3 cellular contexts compared by ENCODE assay signal in the genomic region with DNA sequence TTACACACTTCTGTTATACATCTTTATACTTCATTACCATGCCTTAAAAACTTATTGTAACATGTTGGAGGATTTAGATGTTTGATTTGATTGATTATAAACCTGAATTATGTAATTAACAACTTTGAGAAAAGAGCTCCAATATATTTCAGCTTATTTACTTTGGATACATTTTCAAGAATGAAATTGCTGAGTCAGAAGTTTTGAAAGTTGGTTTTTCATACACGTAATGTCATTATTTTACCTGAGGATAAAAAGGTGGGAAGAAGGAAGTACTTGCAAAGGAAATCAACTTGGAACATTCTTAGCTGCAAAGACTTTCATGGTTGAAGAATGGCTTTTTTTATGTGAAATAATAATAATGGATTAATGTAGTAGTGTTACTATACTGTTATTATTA.
A peak's percentile ranks its signal among the peaks of the same experiment; 100 is the strongest.
TF ChIP-seq lines count a peak whose summit lies in the region.

No MANE protein-coding gene starts in this region.

TF ChIP-seq in A549, 52 proteins besides CTCF, POLR2A, EP300 and RAD21:
- TF ChIP-seq MAFK (IDR thresholded peaks at IDR 0.05; ENCODE audit: partially characterized antibody) (peak; percentile 92), TFCP2L1 (CRISPR knock-in tag; IDR thresholded peaks at IDR 0.05) (no peak)

TF ChIP-seq in IMR-90, 13 proteins besides CTCF, POLR2A, EP300 and RAD21:
- TF ChIP-seq RCOR1 (IDR thresholded peaks at IDR 0.05; ENCODE audit: insufficient replicate concordance, low read length): no peak
- TF ChIP-seq MAFK (IDR thresholded peaks at IDR 0.05; ENCODE audit: low read depth, low read length): peak; percentile 98

TF ChIP-seq in H1, 55 proteins besides CTCF, POLR2A, EP300 and RAD21:
- TF ChIP-seq MAFK (IDR thresholded peaks at IDR 0.05; ENCODE audit: low read depth, low read length) (peak; percentile 86), BRCA1 (IDR thresholded peaks at IDR 0.05; ENCODE audit: low read depth, low read length) (no peak), TCF12 (IDR thresholded peaks at IDR 0.05; ENCODE audit: low read depth, low read length) (no peak), JUN (IDR thresholded peaks at IDR 0.05; ENCODE audit: low read depth, low read length) (no peak), NANOG (IDR thresholded peaks at IDR 0.05; ENCODE audit: insufficient read depth, low read depth, low read length, poor library complexity, severe bottlenecking) (no peak)
TF ChIP-seq in H1: peak in this region for 1.
